9 cellular contexts compared by ENCODE assay signal in the genomic region with DNA sequence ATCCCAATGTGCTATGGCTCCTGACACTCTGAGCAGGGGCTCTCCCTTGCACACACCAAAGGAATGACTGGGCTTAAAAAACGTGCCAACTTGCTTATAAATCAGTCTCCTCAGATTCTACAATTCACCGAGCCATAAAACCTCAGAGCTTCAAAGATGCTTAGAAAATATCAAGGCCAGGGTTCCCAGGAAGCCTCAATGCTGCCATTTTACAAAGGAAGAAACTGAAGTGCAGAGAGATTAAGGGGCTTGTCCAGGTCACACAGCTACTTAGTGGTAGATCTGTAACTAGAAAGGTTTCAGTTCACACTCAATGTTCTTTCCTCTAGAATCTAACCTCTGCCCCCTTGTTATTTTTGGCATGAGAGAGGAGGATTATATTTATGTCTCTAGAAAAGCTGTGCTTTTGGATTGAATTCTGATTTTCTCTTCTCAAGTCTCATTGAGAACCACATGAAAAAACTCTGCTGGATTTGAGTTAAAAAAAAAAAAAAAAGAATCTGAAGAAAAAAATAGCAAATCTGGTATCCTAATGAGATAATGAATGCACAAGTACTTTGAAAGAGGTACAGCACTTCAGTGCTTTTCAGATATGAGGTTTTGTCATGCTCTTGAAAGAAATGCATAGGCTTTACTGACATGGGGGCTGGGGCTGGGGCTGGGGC. TPM values are rescaled to one million over a fixed set of nuclear protein-coding genes. Genes with fewer than 3 reads are reported as not detected.
A peak's percentile ranks its signal among the peaks of the same experiment; 100 is the strongest.
DNase-seq lines count a peak whose midpoint lies in the region; ATAC-seq, FAIRE-seq and TF ChIP-seq lines count a peak whose summit lies in the region.
"Had no signal": no experiment of that assay in that cellular context is flagged by ENCODE, and none has a peak within 500 bp of the region (broad histone marks: within the 10 kb centered on the region; RNA-seq: fewer than 3 reads in every experiment).

No MANE protein-coding gene starts in this region.

- DNase-seq in CD14-positive monocyte (ENCODE audit: low spot score) (no peak), RCC 7860 (ENCODE audit: low spot score) (peak; percentile 73), AG20443 (ENCODE audit: low spot score) (no peak), SHP77 treated with DMSO at 0.1 percent for 48 hours (lab: John Stamatoyannopoulos, UW) (no peak)
- DNase-seq in stimulated activated CD4-positive, alpha-beta T cell treated with anti-CD3 and anti-CD28 coated beads, Interleukin-2, amount 100 ng/mL, for 24 hours: no peak
- no peak for DNase-seq in naive thymus-derived CD4-positive, alpha-beta T cell
- DNase-seq: right cardiac atrium had no signal

- H3K9me3 ChIP-seq in naive thymus-derived CD4-positive, alpha-beta T cell (ENCODE audit: control insufficient read depth in 2 of 3, low read length in 3 of 3): no peaks in the 10 kb centered on the region

- H3K36me3 ChIP-seq in naive thymus-derived CD4-positive, alpha-beta T cell (ENCODE audit: control insufficient read depth in 2 of 3, insufficient read depth in 3 of 3, low read length in 3 of 3): no peaks in the 10 kb centered on the region

- H3K4me3 ChIP-seq in naive thymus-derived CD4-positive, alpha-beta T cell (ENCODE audit: low read length): no peak overlapping the region

- peak; percentile 94 for FAIRE-seq in RCC 7860 (lab: Jason Lieb, UNC)

- CTCF ChIA-PET in naive thymus-derived CD4-positive, alpha-beta T cell (lab: Charles Lee): interaction anchor here (0.9 kb wide), 1 partner anchor 41 kb away, joined by 3 read pairs; no protein-coding TSS in a partner anchor

- ATAC-seq in GM18909 (IDR thresholded peaks at IDR 0.05; ENCODE audit: poor library complexity, unreplicated experiment) (peak; percentile 67), HG02852 (IDR thresholded peaks at IDR 0.05; ENCODE audit: unreplicated experiment) (peak; percentile 44)
- no peak for ATAC-seq in naive thymus-derived CD4-positive, alpha-beta T cell
- ATAC-seq: right cardiac atrium had no signal

- H3K9me3 Mint-ChIP-seq in CD14-positive monocyte: peaks cover 10 to 23% (median 13%) of the 10 kb centered on the region in 7 donors
- peaks cover 2 to 18% (median 8%) of the 10 kb centered on the region in 11 donors for H3K9me3 Mint-ChIP-seq in naive thymus-derived CD4-positive, alpha-beta T cell

- no peak overlapping the region for H3K27ac ChIP-seq in naive thymus-derived CD4-positive, alpha-beta T cell (ENCODE audit: low read depth, low read length)

- peaks cover 16% of the 10 kb centered on the region for H3K4me1 Mint-ChIP-seq in CD14-positive monocyte
- H3K4me1 Mint-ChIP-seq in naive thymus-derived CD4-positive, alpha-beta T cell: peaks cover 0 to 20% (median 17%) of the 10 kb centered on the region in 7 donors

- TF ChIP-seq CTCF in CD14-positive monocyte (IDR thresholded peaks at IDR 0.05): no peak

- H3K27me3 Mint-ChIP-seq in CD14-positive monocyte (ENCODE audit: low read depth in 3 of 3): peaks cover 0 to 8% (median 2%) of the 10 kb centered on the region in 3 donors
- H3K27me3 Mint-ChIP-seq in naive thymus-derived CD4-positive, alpha-beta T cell: peaks cover 0 to 20% (median 0%) of the 10 kb centered on the region in 5 donors

- intact Hi-C loops in CD14-positive monocyte (cut with micrococcal nuclease): no loop called here
- intact Hi-C loops in naive thymus-derived CD4-positive, alpha-beta T cell (cut with micrococcal nuclease): no loop called here

- no peaks in the 10 kb centered on the region for H3K4me1 ChIP-seq in naive thymus-derived CD4-positive, alpha-beta T cell (ENCODE audit: control insufficient read depth in 2 of 2, insufficient read depth in 2 of 2, low read length in 2 of 2)

- POLR2A ChIA-PET in naive thymus-derived CD4-positive, alpha-beta T cell (lab: Charles Lee): interaction anchor here (0.7 kb wide), 1 partner anchor 10 kb away, joined by 4 read pairs; no protein-coding TSS in a partner anchor

- no peak overlapping the region for H3K4me3 Mint-ChIP-seq in CD14-positive monocyte
- H3K4me3 Mint-ChIP-seq in naive thymus-derived CD4-positive, alpha-beta T cell: peak overlapping the region in 1 of 10 donors; percentile 30

- no peaks in the 10 kb centered on the region for H3K27me3 ChIP-seq in naive thymus-derived CD4-positive, alpha-beta T cell (ENCODE audit: control insufficient read depth in 2 of 2, insufficient read depth in 2 of 2, low read length in 2 of 2)

- peak overlapping the region; percentile 20 to 84 (median 60) for H3K27ac Mint-ChIP-seq in CD14-positive monocyte
- peak overlapping the region in 2 of 9 donors; percentile 15 to 72 for H3K27ac Mint-ChIP-seq in naive thymus-derived CD4-positive, alpha-beta T cell

- H3K36me3 Mint-ChIP-seq in CD14-positive monocyte: peaks cover 0 to 2% of the 10 kb centered on the region in 2 donors
- H3K36me3 Mint-ChIP-seq in naive thymus-derived CD4-positive, alpha-beta T cell: peaks cover 0 to 14% (median 3%) of the 10 kb centered on the region in 5 donors

RNA-seq across cellular contexts. Expression of a gene that starts 22.3 kb away (rescaled TPM):
- polyA plus RNA-seq in CD14-positive monocyte: 1 to 10 TPM; 2.9 to 4.4 TPM
- total RNA-seq in naive thymus-derived CD4-positive, alpha-beta T cell: 10 to 100 TPM in 1 of 5 experiments, 1 to 10 TPM in 4; 1.8 to 14.8 (median 3.6) TPM
- polyA plus RNA-seq in naive thymus-derived CD4-positive, alpha-beta T cell: 10 to 100 TPM in 1 of 2 donors, 1 to 10 TPM in 1; 3.3 to 13.0 TPM
